Comparison of ENCODE assay signal across 9 cellular contexts in genomic region chr2:101818531-101819451, GRCh38.
DNase-seq lines count a peak whose midpoint lies in the region; ATAC-seq, FAIRE-seq and TF ChIP-seq lines count a peak whose summit lies in the region.
"Had no signal": no experiment of that assay in that cellular context is flagged by ENCODE, and none has a peak within 500 bp of the region (broad histone marks: within the 10 kb centered on the region; RNA-seq: fewer than 3 reads in every experiment).

No MANE protein-coding gene starts in this region.

- peaks cover 86% of the 10 kb centered on the region for H3K79me2 ChIP-seq in keratinocyte (ENCODE audit: control insufficient read depth, insufficient read depth, low read length)

- no peak overlapping the region for H3K4me3 ChIP-seq in left ventricle myocardium inferior
- H3K4me3 ChIP-seq in keratinocyte (ENCODE audit: control insufficient read depth in 2 of 3, extremely low read depth in 1 of 3, insufficient read depth in 2 of 3, low read depth in 1 of 3, low read length in 3 of 3), result no peak overlapping the region

- TF ChIP-seq CTCF in left ventricle myocardium inferior (IDR thresholded peaks at IDR 0.05; ENCODE audit: borderline replicate concordance) (no peak), keratinocyte (optimal IDR thresholded peaks at IDR 0.05 in 1 of 3, IDR thresholded peaks at IDR 0.05 in 1 of 3, conservative IDR thresholded peaks at IDR 0.05 in 1 of 3; ENCODE audit: extremely low read depth in 1 of 3, insufficient read depth in 2 of 3, low read length in 3 of 3) (no peak)

- peak overlapping the region; percentile 59 for H3K9ac ChIP-seq in keratinocyte (ENCODE audit: control insufficient read depth, extremely low read depth, insufficient read depth, low read length)

- peaks cover 77% of the 10 kb centered on the region for H3K4me1 Mint-ChIP-seq in activated naive CD8-positive, alpha-beta T cell treated with anti-CD3 and anti-CD28 coated beads for 36 hours

- intact Hi-C loops in left ventricle myocardium inferior (cut with micrococcal nuclease), result no loop called here
- intact Hi-C loops in left cardiac atrium (cut with DNase I), result no loop called here

- ATAC-seq in left cardiac atrium, result no peak
- no peak for ATAC-seq in HG03571 (IDR thresholded peaks at IDR 0.05; ENCODE audit: unreplicated experiment)

- H3K9me3 Mint-ChIP-seq in activated naive CD8-positive, alpha-beta T cell treated with anti-CD3 and anti-CD28 coated beads for 36 hours, result no peaks in the 10 kb centered on the region

- H3K36me3 ChIP-seq in left ventricle myocardium inferior (no peaks in the 10 kb centered on the region), keratinocyte (ENCODE audit: control insufficient read depth in 2 of 2, extremely low read depth in 1 of 2, insufficient read depth in 2 of 2, low read length in 2 of 2) (peaks cover 0 to 2% of the 10 kb centered on the region in 2 experiments)

- H4K20me1 ChIP-seq in keratinocyte (ENCODE audit: control insufficient read depth, extremely low read depth, insufficient read depth, low read length), result peaks cover 2% of the 10 kb centered on the region

- H3K27ac ChIP-seq in left ventricle myocardium inferior (replicated peaks) (peak overlapping the region; percentile 41), keratinocyte (ENCODE audit: control insufficient read depth, insufficient read depth, low read length) (peak overlapping the region; percentile 91)

- no peaks in the 10 kb centered on the region for H3K9me1 ChIP-seq in keratinocyte (ENCODE audit: control insufficient read depth, extremely low read depth, insufficient read depth, low read length)

- dilution Hi-C loops in keratinocyte (cut with MboI; ENCODE audit: extremely low pct_ligation_motif_present, low sequenced_read_pairs), result no loop called here

- H3K4me3 Mint-ChIP-seq in activated naive CD8-positive, alpha-beta T cell treated with anti-CD3 and anti-CD28 coated beads for 36 hours, result no peak overlapping the region

- H3K4me2 ChIP-seq in keratinocyte (ENCODE audit: control insufficient read depth, extremely low read depth, insufficient read depth, low read depth, low read length), result peak overlapping the region; percentile 30

- H3K9me3 ChIP-seq in left ventricle myocardium inferior (replicated peaks) (no peaks in the 10 kb centered on the region), keratinocyte (ENCODE audit: control insufficient read depth, low read depth, low read length) (no peaks in the 10 kb centered on the region)

- H2AFZ ChIP-seq in keratinocyte (ENCODE audit: control insufficient read depth, low read length), result no peak overlapping the region

- H3K27me3 ChIP-seq in left ventricle myocardium inferior (ENCODE audit: low read depth), result no peaks in the 10 kb centered on the region
- no peaks in the 10 kb centered on the region for H3K27me3 ChIP-seq in keratinocyte (ENCODE audit: control insufficient read depth, extremely low read depth, insufficient read depth, low read length)

- no peaks in the 10 kb centered on the region for H3K27me3 Mint-ChIP-seq in activated naive CD8-positive, alpha-beta T cell treated with anti-CD3 and anti-CD28 coated beads for 36 hours

- peak; percentile 93 for FAIRE-seq in keratinocyte (lab: Jason Lieb, UNC)

- peaks cover 10% of the 10 kb centered on the region for H3K36me3 Mint-ChIP-seq in activated naive CD8-positive, alpha-beta T cell treated with anti-CD3 and anti-CD28 coated beads for 36 hours

- DNase-seq in left ventricle myocardium inferior (no peak), left cardiac atrium (no peak), keratinocyte (ENCODE audit: low read depth, low spot score) (no peak), mucosa of gallbladder (ENCODE audit: low spot score) (no peak), DMS153 (lab: John Stamatoyannopoulos, UW) (no peak)
- no peak for DNase-seq in activated naive CD8-positive, alpha-beta T cell treated with anti-CD3 and anti-CD28 coated beads for 36 hours
- no peak for DNase-seq in stimulated activated CD4-positive, alpha-beta T cell treated with anti-CD3 and anti-CD28 coated beads, Interleukin-2, amount 100 ng/mL, for 24 hours
- DNase-seq: occipital lobe had no signal

- H3K4me1 ChIP-seq in left ventricle myocardium inferior, result peaks cover 99% of the 10 kb centered on the region
- H3K4me1 ChIP-seq in keratinocyte (ENCODE audit: control insufficient read depth, extremely low read depth, insufficient read depth, low read length), result peaks cover 58% of the 10 kb centered on the region

- H3K27ac Mint-ChIP-seq in activated naive CD8-positive, alpha-beta T cell treated with anti-CD3 and anti-CD28 coated beads for 36 hours, result peak overlapping the region; percentile 32
